ENCODE assay signal across 31 cellular contexts in the genomic region with DNA sequence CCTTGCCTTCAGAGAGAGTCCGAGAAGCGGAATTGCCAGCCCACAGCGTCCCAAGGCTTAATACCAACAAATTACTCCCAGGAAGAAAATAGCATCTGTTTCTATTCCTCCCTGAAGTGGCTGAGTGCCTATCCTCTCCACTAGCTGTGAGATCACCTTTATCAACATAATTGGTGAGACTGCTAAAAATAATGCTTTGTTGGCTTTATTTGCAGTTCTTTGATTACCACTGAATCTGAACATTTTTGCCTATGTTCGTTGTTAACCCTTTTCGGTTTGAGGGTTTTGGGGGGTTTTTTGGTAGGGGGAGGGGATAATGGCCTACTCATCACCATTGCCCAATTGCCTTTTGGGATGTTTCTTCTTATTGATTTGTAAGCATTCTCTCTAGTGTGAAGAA.
"Had no signal": no experiment of that assay in that cellular context is flagged by ENCODE, and none has a peak within 500 bp of the region (broad histone marks: within the 10 kb centered on the region; RNA-seq: fewer than 3 reads in every experiment).

No MANE protein-coding gene starts in this region.

- H3K27me3 ChIP-seq: brain microvascular endothelial cell, cardiac muscle cell had no signal

- H3K4me3 Mint-ChIP-seq: activated CD4-positive, alpha-beta memory T cell treated with anti-CD3 and anti-CD28 coated beads, Interleukin-2, amount 10 ng/mL, durations not matched to agents 7 days and 5 days; activated CD8-positive, alpha-beta memory T cell treated with anti-CD3 and anti-CD28 coated beads, Interleukin-2, amount 10 ng/mL, durations not matched to agents 7 days and 5 days; activated naive CD4-positive, alpha-beta T cell treated with anti-CD3 and anti-CD28 coated beads, Interleukin-2, amount 10 ng/mL, durations not matched to agents 7 days and 5 days; activated naive CD8-positive, alpha-beta T cell; activated naive CD8-positive, alpha-beta T cell treated with anti-CD3 and anti-CD28 coated beads, Interleukin-2, amount 50 U/mL, for 24 hours; central memory CD8-positive, alpha-beta T cell had no signal

- H3K9me3 ChIP-seq: SJCRH30 had no signal

- H3K9ac ChIP-seq: KMS-11 had no signal

- H3K27ac ChIP-seq: brain microvascular endothelial cell, cardiac muscle cell, KMS-11, SJCRH30, SK-N-MC, WERI-Rb-1 had no signal

- H3K4me3 ChIP-seq: cardiac muscle cell, SJCRH30, SK-N-MC had no signal

- DNase-seq: activated CD4-positive, alpha-beta memory T cell treated with anti-CD3 and anti-CD28 coated beads, Interleukin-2, amount 10 ng/mL, durations not matched to agents 7 days and 5 days; activated CD4-positive, alpha-beta T cell treated with anti-CD3 and anti-CD28 coated beads for 1 hour; activated CD4-positive, alpha-beta T cell treated with anti-CD3 and anti-CD28 coated beads for 48 hours; activated CD4-positive, CD25-positive, alpha-beta regulatory T cell; activated CD8-positive, alpha-beta memory T cell treated with anti-CD3 and anti-CD28 coated beads for 24 hours; activated CD8-positive, alpha-beta memory T cell treated with anti-CD3 and anti-CD28 coated beads, Interleukin-2, amount 10 ng/mL, durations not matched to agents 7 days and 5 days; activated CD8-positive, alpha-beta memory T cell treated with anti-CD3 and anti-CD28 coated beads, Interleukin-2, amount 50 U/mL, for 48 hours; activated effector memory CD4-positive, alpha-beta T cell treated with Interleukin-2 at 50 U/mL for 16 hours; activated naive CD4-positive, alpha-beta T cell treated with anti-CD3 and anti-CD28 coated beads, Interleukin-2, amount 10 ng/mL, durations not matched to agents 7 days and 5 days; activated naive CD8-positive, alpha-beta T cell treated with anti-CD3 and anti-CD28 coated beads, Interleukin-2, amount 50 U/mL, for 24 hours; activated T-cell treated with anti-CD3 and anti-CD28 coated beads, Interleukin-2, amount 50 U/mL, for 48 hours; brain microvascular endothelial cell; MM.1S; MV-4-11; NCI-H1092; NCI-H187 treated with DMSO at 0.1 percent for 48 hours; NCI-H2081 treated with DMSO at 0.1 percent for 48 hours; NCI-H2171 treated with DMSO at 0.1 percent for 48 hours; NCI-H345; NCI-H526 treated with DMSO at 0.1 percent for 48 hours; NCI-H774; SHP77; SJCRH30; T1000; WERI-Rb-1 had no signal

- H3K36me3 ChIP-seq: brain microvascular endothelial cell, cardiac muscle cell, SJCRH30, WERI-Rb-1 had no signal

- H3K27me3 Mint-ChIP-seq: activated naive CD8-positive, alpha-beta T cell had no signal

- H3K27ac Mint-ChIP-seq: activated CD4-positive, alpha-beta memory T cell treated with anti-CD3 and anti-CD28 coated beads, Interleukin-2, amount 10 ng/mL, durations not matched to agents 7 days and 5 days; activated CD8-positive, alpha-beta memory T cell treated with anti-CD3 and anti-CD28 coated beads, Interleukin-2, amount 10 ng/mL, durations not matched to agents 7 days and 5 days; activated naive CD4-positive, alpha-beta T cell treated with anti-CD3 and anti-CD28 coated beads, Interleukin-2, amount 10 ng/mL, durations not matched to agents 7 days and 5 days; activated naive CD8-positive, alpha-beta T cell; activated naive CD8-positive, alpha-beta T cell treated with anti-CD3 and anti-CD28 coated beads, Interleukin-2, amount 50 U/mL, for 24 hours had no signal

- H3K4me1 Mint-ChIP-seq: activated naive CD4-positive, alpha-beta T cell treated with anti-CD3 and anti-CD28 coated beads, Interleukin-2, amount 10 ng/mL, durations not matched to agents 7 days and 5 days; activated naive CD8-positive, alpha-beta T cell treated with anti-CD3 and anti-CD28 coated beads, Interleukin-2, amount 50 U/mL, for 24 hours; central memory CD8-positive, alpha-beta T cell had no signal

- H3K4me2 ChIP-seq: KMS-11 had no signal

- H3K9me3 Mint-ChIP-seq: activated CD4-positive, alpha-beta memory T cell treated with anti-CD3 and anti-CD28 coated beads, Interleukin-2, amount 10 ng/mL, durations not matched to agents 7 days and 5 days; activated naive CD4-positive, alpha-beta T cell treated with anti-CD3 and anti-CD28 coated beads, Interleukin-2, amount 10 ng/mL, durations not matched to agents 7 days and 5 days; activated naive CD8-positive, alpha-beta T cell treated with anti-CD3 and anti-CD28 coated beads, Interleukin-2, amount 50 U/mL, for 24 hours; central memory CD8-positive, alpha-beta T cell had no signal

- H3K4me1 ChIP-seq: SJCRH30 had no signal

- ATAC-seq: activated CD8-positive, alpha-beta memory T cell treated with anti-CD3 and anti-CD28 coated beads, Interleukin-2, amount 10 ng/mL, durations not matched to agents 7 days and 5 days; activated naive CD8-positive, alpha-beta T cell treated with anti-CD3 and anti-CD28 coated beads, Interleukin-2, amount 50 U/mL, for 24 hours; Panc1 had no signal

- H3K36me3 Mint-ChIP-seq: activated naive CD4-positive, alpha-beta T cell treated with anti-CD3 and anti-CD28 coated beads, Interleukin-2, amount 10 ng/mL, durations not matched to agents 7 days and 5 days; activated naive CD8-positive, alpha-beta T cell had no signal
